8 cellular contexts compared by ENCODE assay signal in the genomic region with DNA sequence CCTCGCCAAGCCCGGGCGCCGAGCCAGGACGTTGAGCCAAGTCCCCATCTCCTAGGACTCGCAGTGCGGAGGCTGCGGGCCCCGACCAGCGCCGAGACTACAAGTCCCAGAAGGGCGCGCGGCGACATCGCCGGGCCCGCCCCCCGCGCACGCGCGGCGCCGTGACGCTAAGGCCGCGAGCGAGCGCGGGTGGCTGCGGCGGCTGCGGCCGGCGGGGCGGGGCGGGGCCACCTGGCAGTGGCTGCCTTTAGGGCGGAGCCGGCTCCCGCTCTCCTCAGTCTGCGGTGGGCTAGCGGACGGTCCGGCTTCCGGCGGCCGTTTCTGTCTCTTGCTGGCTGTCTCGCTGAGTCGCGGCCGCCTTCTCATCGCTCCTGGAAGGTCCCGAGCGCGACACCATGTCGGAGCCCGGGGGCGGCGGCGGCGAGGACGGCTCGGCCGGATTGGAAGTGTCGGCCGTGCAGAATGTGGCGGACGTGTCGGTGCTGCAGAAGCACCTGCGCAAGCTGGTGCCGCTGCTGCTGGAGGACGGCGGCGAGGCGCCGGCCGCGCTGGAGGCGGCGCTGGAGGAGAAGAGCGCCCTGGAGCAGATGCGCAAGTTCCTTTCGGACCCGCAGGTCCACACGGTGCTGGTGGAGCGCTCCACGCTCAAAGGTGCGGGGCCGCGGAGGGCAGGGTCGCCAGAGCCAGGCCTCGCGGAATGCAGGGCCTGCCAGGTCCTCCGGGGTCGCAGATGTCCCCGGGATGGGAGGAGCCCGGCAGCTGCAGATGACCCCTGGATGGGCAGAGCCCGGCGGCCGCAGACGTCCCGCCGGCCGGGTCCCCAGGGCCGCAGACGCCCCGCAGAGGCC. TPM values are rescaled to one million over a fixed set of nuclear protein-coding genes. Genes with fewer than 3 reads are reported as not detected.
DNase-seq lines count a peak whose midpoint lies in the region; ATAC-seq and TF ChIP-seq lines count a peak whose summit lies in the region.

A gene (plus strand): TSS at position 277 of the 848 bp plus-strand sequence. CDS start 119 bp downstream, at position 396.

- H3K27me3 ChIP-seq in WERI-Rb-1 (ENCODE audit: insufficient read depth, low read depth, severe bottlenecking): no peaks in the 10 kb centered on the region
- H3K27me3 ChIP-seq in skeletal muscle satellite cell (ENCODE audit: control insufficient read depth, insufficient read depth, low read length): no peaks in the 10 kb centered on the region

- H3K9me3 ChIP-seq in WERI-Rb-1 (ENCODE audit: severe bottlenecking) (no peaks in the 10 kb centered on the region), iPS-18c (ENCODE audit: control insufficient read depth, insufficient read depth, low read length) (no peaks in the 10 kb centered on the region), skeletal muscle satellite cell (replicated peaks; ENCODE audit: low read length) (no peaks in the 10 kb centered on the region)

- TF ChIP-seq CTCF in WERI-Rb-1 (IDR thresholded peaks at IDR 0.05; ENCODE audit: low read depth, low read length): no peak

- H3K36me3 ChIP-seq in WERI-Rb-1: peaks cover 22% of the 10 kb centered on the region
- H3K36me3 ChIP-seq in skeletal muscle satellite cell (ENCODE audit: insufficient read depth, low read length): peaks cover 14% of the 10 kb centered on the region

- H3K4me3 ChIP-seq in WERI-Rb-1 (ENCODE audit: low read depth, low read length): peak within 1 kb of the TSS; percentile 57
- peak within 1 kb of the TSS; percentile 98 for H3K4me3 ChIP-seq in iPS-18c (ENCODE audit: insufficient read depth, low read depth, low read length)
- H3K4me3 ChIP-seq in skeletal muscle satellite cell (ENCODE audit: low read length): peak within 1 kb of the TSS; percentile 100

- peak within 1 kb of the TSS; percentile 98 for H3K9ac ChIP-seq in skeletal muscle satellite cell (ENCODE audit: low read depth, low read length)

- in situ Hi-C loops in ACHN (cut with HindIII; ENCODE audit: low pct_ligation_motif_present, low pct_unique_long_range_greater_than_20kb, low sequenced_read_pairs): no loop called here
- in situ Hi-C loops in T47D (cut with HindIII; ENCODE audit: low pct_unique_long_range_greater_than_20kb, low sequenced_read_pairs): no loop called here

- peak within 1 kb of the TSS; percentile 92 for H3K27ac ChIP-seq in WERI-Rb-1

- peak within 1 kb of the TSS; percentile 86 for H3K4me2 ChIP-seq in skeletal muscle satellite cell (ENCODE audit: low read length)

- DNase-seq in ACHN (peak; percentile 89), NCI-H2227 treated with DMSO at 0.1 percent for 48 hours (lab: John Stamatoyannopoulos, UW) (peak; percentile 90), WERI-Rb-1 (peak; percentile 88), T47D (ENCODE audit: low read depth in 1 of 2, low spot score in 1 of 2) (peak; percentile 86 to 94)

- ATAC-seq in GM18909 (IDR thresholded peaks at IDR 0.05; ENCODE audit: poor library complexity, unreplicated experiment) (peak; percentile 85), HG03139 (IDR thresholded peaks at IDR 0.05; ENCODE audit: unreplicated experiment) (peak; percentile 80)

- H3K4me1 ChIP-seq in skeletal muscle satellite cell (ENCODE audit: control insufficient read depth, insufficient read depth, low read length): peaks cover 35% of the 10 kb centered on the region

RNA-seq across cellular contexts. Expression of the gene that starts here (rescaled TPM):
- 433 and 610 TPM in 2 replicates for total RNA-seq in skeletal muscle satellite cell (2012; rRNA removed)

Comparison
In these comparisons a context has a peak if more than half of its experiments do, and no peak if none do; other contexts are left out.
1. Peak in every context shown above with its lines: DNase-seq, ATAC-seq, H3K4me3 ChIP-seq and H3K27ac ChIP-seq.